28 cellular contexts compared by ENCODE assay signal in the genomic region with DNA sequence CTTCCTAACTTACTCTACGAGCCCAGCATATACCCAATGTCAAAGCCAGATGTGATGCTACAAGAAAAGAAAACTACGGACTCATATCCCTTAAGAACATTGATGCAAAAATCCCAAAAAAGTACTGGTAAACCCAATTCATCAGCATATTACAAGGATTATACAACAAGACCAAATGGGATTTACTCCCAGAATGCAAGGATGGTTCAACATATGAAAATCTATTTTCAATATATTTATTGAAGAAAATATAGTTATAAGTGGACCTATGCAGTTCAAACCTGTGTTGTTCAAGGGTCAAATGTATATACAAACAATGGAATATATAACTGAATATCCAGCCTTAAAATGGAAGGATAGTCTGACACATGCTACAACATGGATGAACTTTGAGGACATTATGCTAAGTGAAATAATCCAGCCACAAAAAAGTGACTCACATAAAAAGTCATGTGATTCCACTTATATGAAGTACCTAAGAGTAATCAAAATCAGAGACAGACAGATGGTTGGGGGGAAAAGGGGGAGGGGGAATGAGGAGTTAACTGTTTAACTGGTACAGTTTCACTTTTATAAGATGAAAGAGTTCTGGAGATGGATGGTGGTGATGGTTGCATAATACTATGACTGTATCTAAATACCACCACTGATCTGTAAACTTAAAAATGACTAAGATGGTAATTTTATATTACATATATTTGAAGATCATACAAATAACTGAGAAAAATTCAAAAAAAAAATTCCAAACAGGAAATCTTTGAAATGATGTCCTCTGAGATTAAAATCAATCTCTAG. TPM values are rescaled to one million over a fixed set of nuclear protein-coding genes. Genes with fewer than 3 reads are reported as not detected.
"Had no signal": no experiment of that assay in that cellular context is flagged by ENCODE, and none has a peak within 500 bp of the region (broad histone marks: within the 10 kb centered on the region; RNA-seq: fewer than 3 reads in every experiment).

No MANE protein-coding gene starts in this region.

- H3K36me3 ChIP-seq: thyroid gland had no signal

- H3K36me3 Mint-ChIP-seq: activated naive CD8-positive, alpha-beta T cell treated with anti-CD3 and anti-CD28 coated beads for 36 hours had no signal

- H3K4me3 ChIP-seq: body of pancreas, dorsolateral prefrontal cortex, lung, thyroid gland had no signal

- H3K4me3 Mint-ChIP-seq: activated naive CD8-positive, alpha-beta T cell treated with anti-CD3 and anti-CD28 coated beads for 36 hours; endodermal cell; nephron progenitor cell; stimulated activated memory B cell treated with anti-CD40 and anti-IgM and Interleukin-4, amounts not matched to agents 10 μg/mL and 1 μg/mL and 100 μg/mL, for 72 hours had no signal

- H3K27ac Mint-ChIP-seq: activated naive CD8-positive, alpha-beta T cell treated with anti-CD3 and anti-CD28 coated beads for 36 hours; endodermal cell; stimulated activated memory B cell treated with anti-CD40 and anti-IgM and Interleukin-4, amounts not matched to agents 10 μg/mL and 1 μg/mL and 100 μg/mL, for 72 hours had no signal

- ATAC-seq: body of pancreas; left lobe of liver; sciatic nerve; stimulated activated memory B cell treated with anti-CD40 and anti-IgM and Interleukin-4, amounts not matched to agents 10 μg/mL and 1 μg/mL and 100 μg/mL, for 72 hours had no signal

- H3K4me1 Mint-ChIP-seq: activated naive CD8-positive, alpha-beta T cell treated with anti-CD3 and anti-CD28 coated beads for 36 hours; endodermal cell; stimulated activated memory B cell treated with anti-CD40 and anti-IgM and Interleukin-4, amounts not matched to agents 10 μg/mL and 1 μg/mL and 100 μg/mL, for 72 hours had no signal

- DNase-seq: activated CD4-positive, alpha-beta T cell treated with anti-CD3 and anti-CD28 coated beads for 1 hour; activated CD8-positive, alpha-beta memory T cell treated with anti-CD3 and anti-CD28 coated beads for 24 hours; activated CD8-positive, alpha-beta memory T cell treated with anti-CD3 and anti-CD28 coated beads, Interleukin-2, amount 50 U/mL, for 48 hours; activated gamma-delta T cell treated with Interleukin-2 at 50 U/mL for 16 hours; activated naive CD8-positive, alpha-beta T cell treated with anti-CD3 and anti-CD28 coated beads for 36 hours; amygdala; body of pancreas; central memory CD4-positive, alpha-beta T cell; dorsolateral prefrontal cortex; endodermal cell; foreskin melanocyte; hypothalamus; kidney; midbrain; nephron progenitor cell; nucleus accumbens; stimulated activated CD4-positive, alpha-beta T cell treated with anti-CD3 and anti-CD28 coated beads, Interleukin-4, amount 100 ng/mL, for 4 hours; T-helper 1 cell; T1000; thyroid gland had no signal

- H3K4me1 ChIP-seq: body of pancreas, thyroid gland had no signal

- FAIRE-seq: colon, kidney had no signal

- H3K27ac ChIP-seq: body of pancreas, dorsolateral prefrontal cortex, epithelial cell of prostate, thyroid gland had no signal

- H3K27me3 Mint-ChIP-seq: stimulated activated memory B cell treated with anti-CD40 and anti-IgM and Interleukin-4, amounts not matched to agents 10 μg/mL and 1 μg/mL and 100 μg/mL, for 72 hours had no signal

- H3K27me3 ChIP-seq: body of pancreas, dorsolateral prefrontal cortex, thyroid gland had no signal

- H3K9me3 ChIP-seq: body of pancreas, thyroid gland had no signal

RNA-seq across cellular contexts. Expression of gene KLF18, which starts 3.7 kb away (rescaled TPM):
- total RNA-seq: activated naive CD8-positive, alpha-beta T cell treated with anti-CD3 and anti-CD28 coated beads for 36 hours; body of pancreas; dorsolateral prefrontal cortex; endodermal cell; kidney; left lobe of liver; lung; sciatic nerve; subcutaneous adipose tissue; thyroid gland; urinary bladder had no signal
- polyA plus RNA-seq: lung, urinary bladder had no signal

RNA-seq across cellular contexts. Expression of gene KLF17, which starts 26.5 kb away (rescaled TPM):
- total RNA-seq: activated naive CD8-positive, alpha-beta T cell treated with anti-CD3 and anti-CD28 coated beads for 36 hours; body of pancreas; endodermal cell; kidney; left lobe of liver; sciatic nerve; subcutaneous adipose tissue; thyroid gland had no signal
